15 cellular contexts compared by ENCODE assay signal in genomic region chr19:6018786-6019185, GRCh38. TPM values are rescaled to one million over a fixed set of nuclear protein-coding genes. Genes with fewer than 3 reads are reported as not detected.
DNase-seq lines count a peak whose midpoint lies in the region; ATAC-seq and TF ChIP-seq lines count a peak whose summit lies in the region.
"Had no signal": no experiment of that assay in that cellular context is flagged by ENCODE, and none has a peak within 500 bp of the region (broad histone marks: within the 10 kb centered on the region; RNA-seq: fewer than 3 reads in every experiment).

No MANE protein-coding gene starts in this region.

- no peak overlapping the region for H2BK15ac ChIP-seq in IMR-90 (ENCODE audit: low read depth, low read length)

- no peaks in the 10 kb centered on the region for H3K79me2 ChIP-seq in neural progenitor cell (ENCODE audit: low read depth)

- H2AK5ac ChIP-seq in IMR-90 (ENCODE audit: low read depth, low read length), result no peak overlapping the region

- H3K4me2 ChIP-seq in IMR-90 (ENCODE audit: low read depth, low read length) (no peak overlapping the region), neural progenitor cell (no peak overlapping the region)

- H3K9me3 ChIP-seq in IMR-90 (ENCODE audit: control insufficient read depth, insufficient read depth, low read length), result no peaks in the 10 kb centered on the region
- no peaks in the 10 kb centered on the region for H3K9me3 ChIP-seq in neural progenitor cell (ENCODE audit: low read depth)
- H3K9me3 ChIP-seq in breast epithelium, result no peaks in the 10 kb centered on the region
- H3K9me3 ChIP-seq: SJSA1, suprapubic skin had no signal

- CTCF ChIA-PET in IMR-90 (lab: Yijun Ruan, JAX), result interaction anchor here (1.5 kb wide), 1 partner anchor 51 kb away, joined by 4 read pairs; no protein-coding TSS in a partner anchor

- H4K8ac ChIP-seq in IMR-90 (ENCODE audit: low read depth in 2 of 2, low read length in 2 of 2), result no peak overlapping the region

- no peak overlapping the region for H3K18ac ChIP-seq in IMR-90 (ENCODE audit: low read depth, low read length)

- no CpG with 5 or more reads among the region's 10 CpGs for WGBS in IMR-90 (ENCODE audit: extremely low coverage in 2 of 2, insufficient read length in 1 of 2), 2 experiments

- no peak overlapping the region for H2BK5ac ChIP-seq in IMR-90 (ENCODE audit: low read depth, low read length, poor library complexity, severe bottlenecking)

- H3K4me1 Mint-ChIP-seq in neural progenitor cell, result peaks cover 27% of the 10 kb centered on the region

- no TSS peak for BruUV-seq in IMR-90 (replicated peaks; lab: Mats Ljungman, UMichigan)

- no peak overlapping the region for H3K27ac Mint-ChIP-seq in neural progenitor cell
- H3K27ac Mint-ChIP-seq: activated naive CD4-positive, alpha-beta T cell treated with anti-CD3 and anti-CD28 coated beads, Interleukin-2, amount 50 U/mL, for 72 hours had no signal

- H2BK120ac ChIP-seq in IMR-90 (ENCODE audit: low read depth, low read length), result no peak overlapping the region

- TF ChIP-seq CTCF in IMR-90 (conservative IDR thresholded peaks at IDR 0.05; ENCODE audit: low read depth, low read length), result no peak
- peak; percentile 21 for TF ChIP-seq CTCF in cardiac fibroblast (IDR thresholded peaks at IDR 0.05; ENCODE audit: low read depth, low read length)
- peak; percentile 50 for TF ChIP-seq CTCF in neural progenitor cell (IDR thresholded peaks at IDR 0.05)
- peak in 1 of 3 donors; percentile 13 for TF ChIP-seq CTCF in breast epithelium (IDR thresholded peaks at IDR 0.05)

- no peaks in the 10 kb centered on the region for H3F3A ChIP-seq in neural progenitor cell (ENCODE audit: low read depth)

- no peak overlapping the region for H3K4me3 Mint-ChIP-seq in neural progenitor cell

- TF ChIP-seq RAD21 in IMR-90 (IDR thresholded peaks at IDR 0.05; ENCODE audit: low read length), result no peak

- intact Hi-C loops in IMR-90 (cut with micrococcal nuclease), result no loop called here
- intact Hi-C loops in breast epithelium (cut with DNase I; ENCODE audit: low total_unique reads), result no loop called here

- H3K36me3 ChIP-seq in IMR-90 (ENCODE audit: control insufficient read depth, insufficient read depth, low read length) (no peaks in the 10 kb centered on the region), neural progenitor cell (no peaks in the 10 kb centered on the region), breast epithelium (no peaks in the 10 kb centered on the region)
- H3K36me3 ChIP-seq: SJSA1 had no signal

- no peak overlapping the region for H2BK20ac ChIP-seq in IMR-90 (ENCODE audit: low read depth, low read length)

- no peaks in the 10 kb centered on the region for H3K27me3 Mint-ChIP-seq in neural progenitor cell (ENCODE audit: insufficient read depth, low read depth)

- DNase-seq in NCI-H82 (lab: John Stamatoyannopoulos, UW) (peak; percentile 27), NCI-H82 treated with DMSO at 0.1 percent for 48 hours (lab: John Stamatoyannopoulos, UW; ENCODE audit: unreplicated experiment) (no peak), IMR-90 (no peak), cardiac fibroblast (ENCODE audit: low read depth in 2 of 2) (no peak), neural progenitor cell (ENCODE audit: low spot score) (peak; percentile 70), nucleus accumbens (lab: John Stamatoyannopoulos, UW) (no peak), breast epithelium (ENCODE audit: low spot score in 2 of 2) (no peak)
- DNase-seq in stimulated activated CD4-positive, alpha-beta T cell treated with anti-CD3 and anti-CD28 coated beads, Interleukin-2, amount 100 ng/mL, for 48 hours, result no peak
- DNase-seq: activated CD4-positive, alpha-beta T cell treated with anti-CD3 and anti-CD28 coated beads, Interleukin-2, amount 50 U/mL, for 1 hour; DMS79 treated with DMSO at 0.1 percent for 48 hours; head of caudate nucleus; NCI-H446 had no signal

- in situ Hi-C loops in IMR-90 (cut with MboI; ENCODE audit: low sequenced_read_pairs), result no loop called here

- H3K4me1 ChIP-seq in IMR-90 (ENCODE audit: control insufficient read depth, insufficient read depth, low read length), result peaks cover 9% of the 10 kb centered on the region
- no peaks in the 10 kb centered on the region for H3K4me1 ChIP-seq in neural progenitor cell
- H3K4me1 ChIP-seq in breast epithelium, result no peaks in the 10 kb centered on the region

- no peak overlapping the region for H3K14ac ChIP-seq in IMR-90 (replicated peaks; ENCODE audit: low read depth, low read length)

- H3K79me1 ChIP-seq in IMR-90 (ENCODE audit: low read depth in 1 of 2, low read length in 2 of 2), result no peaks in the 10 kb centered on the region

- H3K36me3 Mint-ChIP-seq in neural progenitor cell, result peaks cover 5% of the 10 kb centered on the region
- H3K36me3 Mint-ChIP-seq: activated naive CD4-positive, alpha-beta T cell treated with anti-CD3 and anti-CD28 coated beads, Interleukin-2, amount 50 U/mL, for 72 hours had no signal

- no peaks in the 10 kb centered on the region for H3K9me3 Mint-ChIP-seq in neural progenitor cell
- H3K9me3 Mint-ChIP-seq: activated naive CD4-positive, alpha-beta T cell treated with anti-CD3 and anti-CD28 coated beads, Interleukin-2, amount 50 U/mL, for 72 hours had no signal

- H3K4me3 ChIP-seq in IMR-90 (ENCODE audit: insufficient read depth, low read depth, low read length) (no peak overlapping the region), cardiac fibroblast (replicated peaks in 1 of 2; ENCODE audit: low read depth in 2 of 2, low read length in 2 of 2) (no peak overlapping the region), neural progenitor cell (no peak overlapping the region), breast epithelium (no peak overlapping the region)
- H3K4me3 ChIP-seq: SJSA1, suprapubic skin had no signal

- H3K56ac ChIP-seq in IMR-90 (ENCODE audit: extremely low read depth, insufficient read depth, low read length), result no peak overlapping the region

- dilution Hi-C loops in IMR-90 (cut with HindIII; ENCODE audit: low sequenced_read_pairs, unreplicated experiment), result no loop called here

- H2AFZ ChIP-seq in IMR-90 (replicated peaks; ENCODE audit: low read length, poor library complexity) (peak overlapping the region; percentile 14), neural progenitor cell (replicated peaks) (no peak overlapping the region)

- H2AK9ac ChIP-seq in IMR-90 (replicated peaks; ENCODE audit: low read depth, low read length, poor library complexity), result no peak overlapping the region

- TF ChIP-seq POLR2A in IMR-90 (IDR thresholded peaks at IDR 0.05; ENCODE audit: low read depth, low read length) (no peak), breast epithelium (IDR thresholded peaks at IDR 0.05) (no peak)

- no peak overlapping the region for H3K4ac ChIP-seq in IMR-90 (ENCODE audit: low read depth, low read length)

- no peaks in the 10 kb centered on the region for H3K27me3 ChIP-seq in IMR-90 (ENCODE audit: control insufficient read depth, insufficient read depth, low read length)
- H3K27me3 ChIP-seq in neural progenitor cell, result peaks cover 8% of the 10 kb centered on the region
- H3K27me3 ChIP-seq in breast epithelium, result no peaks in the 10 kb centered on the region
- H3K27me3 ChIP-seq: SJSA1, suprapubic skin had no signal

- H4K20me1 ChIP-seq in IMR-90 (ENCODE audit: insufficient read depth, low read length), result no peaks in the 10 kb centered on the region
- no peaks in the 10 kb centered on the region for H4K20me1 ChIP-seq in neural progenitor cell (ENCODE audit: low read depth)

- H3K27ac ChIP-seq in IMR-90 (ENCODE audit: insufficient read depth, low read length), result no peak overlapping the region
- no peak overlapping the region for H3K27ac ChIP-seq in neural progenitor cell
- H3K27ac ChIP-seq in breast epithelium, result no peak overlapping the region
- H3K27ac ChIP-seq: SJSA1, suprapubic skin had no signal

- H3K9me1 ChIP-seq in IMR-90 (ENCODE audit: insufficient read depth, low read length), result no peaks in the 10 kb centered on the region

- no peak for ATAC-seq in IMR-90 (ENCODE audit: low read depth)
- ATAC-seq: activated naive CD4-positive, alpha-beta T cell treated with anti-CD3 and anti-CD28 coated beads, Interleukin-2, amount 50 U/mL, for 72 hours had no signal

- POLR2A ChIA-PET in IMR-90 (lab: Charles Lee; ENCODE audit: unreplicated experiment), result no interaction called here

- no peak overlapping the region for H3K23ac ChIP-seq in IMR-90 (ENCODE audit: low read depth, low read length)

- H4K91ac ChIP-seq in IMR-90 (ENCODE audit: insufficient read depth, low read depth, low read length), result no peak overlapping the region

- no peak overlapping the region for H4K5ac ChIP-seq in IMR-90 (ENCODE audit: low read depth, low read length)

- H3K9ac ChIP-seq in IMR-90 (ENCODE audit: low read depth, low read length) (no peak overlapping the region), neural progenitor cell (no peak overlapping the region)

TF ChIP-seq in IMR-90, 13 proteins besides CTCF, POLR2A, EP300 and RAD21 (continues in another document):
- TF ChIP-seq MAFK (IDR thresholded peaks at IDR 0.05; ENCODE audit: low read depth, low read length) (no peak), MAZ (IDR thresholded peaks at IDR 0.05; ENCODE audit: borderline replicate concordance, low read depth, low read length) (no peak), NFE2L2 (IDR thresholded peaks at IDR 0.05; ENCODE audit: low read depth, low read length) (no peak), FOS (IDR thresholded peaks at IDR 0.05; ENCODE audit: low read depth, low read length) (no peak), CHD1 (IDR thresholded peaks at IDR 0.05; ENCODE audit: low read depth, low read length) (no peak), USF2 (IDR thresholded peaks at IDR 0.05; ENCODE audit: low read depth, low read length) (no peak), BHLHE40 (IDR thresholded peaks at IDR 0.05; ENCODE audit: low read depth, low read length) (no peak)

RNA-seq across cellular contexts. Expression of gene RANBP3, which starts 40.8 kb away (rescaled TPM):
- total RNA-seq in IMR-90 (2012; rRNA removed) (42.5 and 46.7 TPM in 2 replicates), neural progenitor cell (ENCODE audit: low replicate concordance) (77.8 and 83.5 TPM in 2 replicates), breast epithelium (10 to 100 TPM; 54.4 to 66.2 (median 64.9) TPM)
- 111 and 165 TPM in 2 replicates for polyA plus RNA-seq in IMR-90 (2012; rRNA removed)
- 75.6 and 136 TPM in 2 replicates for polyA plus RNA-seq in IMR-90 (2012; cell fraction: cytosol; rRNA removed)
- 170 and 215 TPM in 2 replicates for polyA plus RNA-seq in IMR-90 (2012; cell fraction: nucleus; rRNA removed; ENCODE audit: low replicate concordance)

Comparison
In these comparisons a context has a peak if more than half of its experiments do, and no peak if none do; other contexts are left out.
1. DNase-seq: peak in NCI-H82 (single experiment) and neural progenitor cell (single experiment); none in NCI-H82 treated with DMSO at 0.1 percent for 48 hours (single experiment), IMR-90 (single experiment), cardiac fibroblast (0 of 2), nucleus accumbens (0 of 56), breast epithelium (0 of 2) and stimulated activated CD4-positive, alpha-beta T cell treated with anti-CD3 and anti-CD28 coated beads, Interleukin-2, amount 100 ng/mL, for 48 hours (0 of 2).